20 cellular contexts compared by ENCODE assay signal in the genomic region with DNA sequence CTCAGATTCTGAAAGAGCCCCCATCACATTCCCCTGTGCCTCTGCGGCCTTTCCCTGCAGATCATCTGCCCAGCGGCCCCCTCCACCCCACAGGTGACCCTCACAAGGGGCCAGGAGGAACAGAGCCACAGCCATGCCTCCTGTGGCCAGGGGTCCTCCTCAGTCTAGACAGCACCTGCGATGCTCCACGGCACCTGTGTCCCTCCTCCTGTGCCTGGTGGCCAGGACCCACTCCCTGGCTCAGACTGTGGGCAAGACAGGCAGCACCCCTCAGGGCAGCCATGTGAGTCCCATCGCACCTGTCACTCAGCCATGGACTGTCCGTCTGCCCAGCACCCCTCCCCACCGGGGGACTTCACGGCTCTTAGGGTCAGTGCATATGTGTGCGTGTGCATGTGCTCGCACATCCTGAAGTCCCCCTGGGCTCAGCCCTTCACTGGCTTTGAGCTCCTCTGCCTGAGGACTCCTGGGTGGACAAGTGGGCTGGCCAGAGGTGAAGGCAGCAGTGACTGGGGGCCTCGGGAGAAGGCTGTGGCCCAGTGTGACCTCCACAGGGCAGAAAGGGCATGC.
"Had no signal": no experiment of that assay in that cellular context is flagged by ENCODE, and none has a peak within 500 bp of the region (broad histone marks: within the 10 kb centered on the region; RNA-seq: fewer than 3 reads in every experiment).

No MANE protein-coding gene starts in this region.

- H3K4me3 ChIP-seq: left ventricle myocardium inferior, tibial nerve had no signal

- H3K36me3 Mint-ChIP-seq: activated naive CD4-positive, alpha-beta T cell treated with anti-CD3 and anti-CD28 coated beads, Interleukin-2, amount 50 U/mL, for 72 hours; immature natural killer cell; natural killer cell treated with Interleukin-12 subunit alpha and Interleukin-12 subunit beta and Interleukin-15 and Interleukin-18, amount 100 ng/mL, for 72 hours had no signal

- H3K9ac ChIP-seq: parathyroid adenoma had no signal

- H3K4me1 ChIP-seq: foreskin keratinocyte, left ventricle myocardium inferior had no signal

- H3K4me3 Mint-ChIP-seq: activated CD4-positive, alpha-beta T cell treated with anti-CD3 and anti-CD28 coated beads, Interleukin-2, amount 10 ng/mL, durations not matched to agents 7 days and 5 days; activated CD8-positive, alpha-beta T cell treated with anti-CD3 and anti-CD28 coated beads for 36 hours; activated T-helper 17 cell treated with anti-CD3 and anti-CD28 coated beads, Interleukin-2, amount 50 U/mL, for 72 hours; brain; immature natural killer cell; natural killer cell treated with Interleukin-12 subunit alpha and Interleukin-12 subunit beta and Interleukin-15 and Interleukin-18, amount 100 ng/mL, for 72 hours; stimulated activated naive CD8-positive, alpha-beta T cell treated with anti-CD3 and anti-CD28 coated beads, Interleukin-15, Interleukin-2, amounts not matched to agents 100 ng/mL and 50 ng/mL, for 24 hours; T-helper 2 cell treated with Interferon-gamma antibody and Interleukin-4, amounts not matched to agents 5 μg/mL and 100 μg/mL, for 36 hours had no signal

- H3K27me3 Mint-ChIP-seq: activated CD4-positive, alpha-beta T cell treated with anti-CD3 and anti-CD28 coated beads, Interleukin-2, amount 10 ng/mL, durations not matched to agents 7 days and 5 days; activated CD8-positive, alpha-beta T cell treated with anti-CD3 and anti-CD28 coated beads for 36 hours; activated T-helper 17 cell treated with anti-CD3 and anti-CD28 coated beads, Interleukin-2, amount 50 U/mL, for 72 hours; natural killer cell treated with Interleukin-12 subunit alpha and Interleukin-12 subunit beta and Interleukin-15 and Interleukin-18, amount 100 ng/mL, for 72 hours; stimulated activated naive CD8-positive, alpha-beta T cell treated with anti-CD3 and anti-CD28 coated beads, Interleukin-15, Interleukin-2, amounts not matched to agents 100 ng/mL and 50 ng/mL, for 24 hours had no signal

- DNase-seq: activated CD4-positive, alpha-beta T cell treated with anti-CD3 and anti-CD28 coated beads, Interleukin-2, amount 10 ng/mL, durations not matched to agents 7 days and 5 days; activated CD4-positive, CD25-positive, alpha-beta regulatory T cell treated with anti-CD3 and anti-CD28 coated beads, Interleukin-2, amount 50 U/mL, for 72 hours; activated CD8-positive, alpha-beta T cell treated with anti-CD3 and anti-CD28 coated beads for 36 hours; caudate nucleus; effector memory CD4-positive, alpha-beta T cell; foreskin keratinocyte; immature natural killer cell; kidney glomerular epithelial cell; left ventricle myocardium inferior; midbrain; stimulated activated CD4-positive, alpha-beta T cell treated with anti-CD3 and anti-CD28 coated beads, Interleukin-4, amount 100 ng/mL, for 1 hour had no signal

- H3K9me3 Mint-ChIP-seq: activated CD4-positive, alpha-beta T cell treated with anti-CD3 and anti-CD28 coated beads, Interleukin-2, amount 10 ng/mL, durations not matched to agents 7 days and 5 days; activated CD8-positive, alpha-beta T cell treated with anti-CD3 and anti-CD28 coated beads for 36 hours; activated naive CD4-positive, alpha-beta T cell treated with anti-CD3 and anti-CD28 coated beads, Interleukin-2, amount 50 U/mL, for 72 hours; activated T-helper 17 cell treated with anti-CD3 and anti-CD28 coated beads, Interleukin-2, amount 50 U/mL, for 72 hours; brain; immature natural killer cell; natural killer cell treated with Interleukin-12 subunit alpha and Interleukin-12 subunit beta and Interleukin-15 and Interleukin-18, amount 100 ng/mL, for 72 hours; stimulated activated naive CD8-positive, alpha-beta T cell treated with anti-CD3 and anti-CD28 coated beads, Interleukin-15, Interleukin-2, amounts not matched to agents 100 ng/mL and 50 ng/mL, for 24 hours; T-helper 2 cell treated with Interferon-gamma antibody and Interleukin-4, amounts not matched to agents 5 μg/mL and 100 μg/mL, for 36 hours had no signal

- H3K27ac ChIP-seq: foreskin keratinocyte, left ventricle myocardium inferior, parathyroid adenoma, VCaP had no signal

- H3K79me2 ChIP-seq: parathyroid adenoma had no signal

- H2AFZ ChIP-seq: parathyroid adenoma had no signal

- ATAC-seq: activated CD8-positive, alpha-beta T cell treated with anti-CD3 and anti-CD28 coated beads for 36 hours; activated naive CD4-positive, alpha-beta T cell treated with anti-CD3 and anti-CD28 coated beads, Interleukin-2, amount 50 U/mL, for 72 hours; activated T-helper 17 cell treated with anti-CD3 and anti-CD28 coated beads, Interleukin-2, amount 50 U/mL, for 72 hours; foreskin keratinocyte; natural killer cell treated with Interleukin-12 subunit alpha and Interleukin-12 subunit beta and Interleukin-15 and Interleukin-18, amount 100 ng/mL, for 72 hours had no signal

- H3K4me1 Mint-ChIP-seq: activated CD4-positive, alpha-beta T cell treated with anti-CD3 and anti-CD28 coated beads, Interleukin-2, amount 10 ng/mL, durations not matched to agents 7 days and 5 days; activated T-helper 17 cell treated with anti-CD3 and anti-CD28 coated beads, Interleukin-2, amount 50 U/mL, for 72 hours had no signal

- H3K36me3 ChIP-seq: left ventricle myocardium inferior had no signal

- H3K9me3 ChIP-seq: left ventricle myocardium inferior, tibial nerve had no signal

- H3K27ac Mint-ChIP-seq: activated CD4-positive, alpha-beta T cell treated with anti-CD3 and anti-CD28 coated beads, Interleukin-2, amount 10 ng/mL, durations not matched to agents 7 days and 5 days; activated CD8-positive, alpha-beta T cell treated with anti-CD3 and anti-CD28 coated beads for 36 hours; activated naive CD4-positive, alpha-beta T cell treated with anti-CD3 and anti-CD28 coated beads, Interleukin-2, amount 50 U/mL, for 72 hours; activated T-helper 17 cell treated with anti-CD3 and anti-CD28 coated beads, Interleukin-2, amount 50 U/mL, for 72 hours; immature natural killer cell; natural killer cell treated with Interleukin-12 subunit alpha and Interleukin-12 subunit beta and Interleukin-15 and Interleukin-18, amount 100 ng/mL, for 72 hours; stimulated activated naive CD8-positive, alpha-beta T cell treated with anti-CD3 and anti-CD28 coated beads, Interleukin-15, Interleukin-2, amounts not matched to agents 100 ng/mL and 50 ng/mL, for 24 hours; T-helper 2 cell treated with Interferon-gamma antibody and Interleukin-4, amounts not matched to agents 5 μg/mL and 100 μg/mL, for 36 hours had no signal

- H3K27me3 ChIP-seq: foreskin keratinocyte, tibial nerve had no signal
